Comparison of ENCODE assay signal across 12 cellular contexts in the genomic region with DNA sequence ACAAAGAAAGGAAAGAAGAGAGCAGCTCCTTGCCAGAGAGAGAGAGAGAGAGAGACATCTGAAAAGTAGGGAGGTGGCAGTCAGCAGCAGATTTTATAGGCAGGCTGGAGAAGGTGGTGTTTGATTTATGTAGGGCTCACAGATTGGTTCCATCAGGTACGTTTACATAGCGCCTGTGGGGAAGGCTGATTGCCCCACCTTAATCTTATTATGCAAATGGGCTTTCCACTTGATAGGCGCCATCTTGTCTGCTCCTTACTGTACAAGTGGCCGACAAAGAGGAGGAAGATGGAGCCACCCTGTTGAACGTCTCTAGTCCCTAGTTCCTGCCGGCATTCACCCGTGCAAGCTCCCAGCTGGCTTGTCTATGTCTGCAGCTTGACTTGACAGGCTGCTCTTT. TPM values are rescaled to one million over a fixed set of nuclear protein-coding genes. Genes with fewer than 3 reads are reported as not detected.
DNase-seq lines count a peak whose midpoint lies in the region; FAIRE-seq and TF ChIP-seq lines count a peak whose summit lies in the region.
"Had no signal": no experiment of that assay in that cellular context is flagged by ENCODE, and none has a peak within 500 bp of the region (broad histone marks: within the 10 kb centered on the region; RNA-seq: fewer than 3 reads in every experiment).

No MANE protein-coding gene starts in this region.

- H3K4me3 ChIP-seq in Caco-2 (ENCODE audit: low read depth, low read length): no peak overlapping the region
- H3K4me3 ChIP-seq in iPS-18a (ENCODE audit: low read length): no peak overlapping the region
- no peak overlapping the region for H3K4me3 ChIP-seq in ovary

- BruUV-seq in Caco-2 (replicated peaks; lab: Mats Ljungman, UMichigan): no TSS peak

- peak overlapping the region; percentile 7 for H3K9ac ChIP-seq in iPS-18a (ENCODE audit: low read length)
- H3K9ac ChIP-seq: SK-N-SH had no signal

- H3K4me1 Mint-ChIP-seq in Caco-2 (ENCODE audit: low read depth, unreplicated experiment): peaks cover 14% of the 10 kb centered on the region
- H3K4me1 Mint-ChIP-seq: activated CD8-positive, alpha-beta memory T cell treated with anti-CD3 and anti-CD28 coated beads, Interleukin-2, amount 10 ng/mL, durations not matched to agents 7 days and 5 days; immature natural killer cell had no signal

- no peak for FAIRE-seq in GM12892 (lab: Jason Lieb, UNC)

- no peak for TF ChIP-seq POLR2A in ovary (IDR thresholded peaks at IDR 0.05)
- TF ChIP-seq POLR2A in GM12892 (IDR thresholded peaks at IDR 0.05; ENCODE audit: low read depth, low read length): no peak

- no peak overlapping the region for H3K4me3 Mint-ChIP-seq in Caco-2 (ENCODE audit: unreplicated experiment)
- H3K4me3 Mint-ChIP-seq: activated CD8-positive, alpha-beta memory T cell treated with anti-CD3 and anti-CD28 coated beads, Interleukin-2, amount 10 ng/mL, durations not matched to agents 7 days and 5 days; immature natural killer cell had no signal

- no peaks in the 10 kb centered on the region for H3K27me3 Mint-ChIP-seq in Caco-2 (ENCODE audit: insufficient read depth, unreplicated experiment)
- H3K27me3 Mint-ChIP-seq: activated CD8-positive, alpha-beta memory T cell treated with anti-CD3 and anti-CD28 coated beads, Interleukin-2, amount 10 ng/mL, durations not matched to agents 7 days and 5 days had no signal

- CTCF ChIA-PET in Caco-2 (lab: Charles Lee): no interaction called here

- H3K36me3 ChIP-seq in Caco-2 (ENCODE audit: control insufficient read depth, insufficient read depth, low read length): no peaks in the 10 kb centered on the region
- no peaks in the 10 kb centered on the region for H3K36me3 ChIP-seq in iPS-18a (ENCODE audit: control insufficient read depth, low read depth, low read length)
- H3K36me3 ChIP-seq in ovary: no peaks in the 10 kb centered on the region

- no peaks in the 10 kb centered on the region for H3K9me3 ChIP-seq in Caco-2
- H3K9me3 ChIP-seq in iPS-18a (ENCODE audit: control insufficient read depth, low read depth, low read length): peaks cover 10% of the 10 kb centered on the region
- no peaks in the 10 kb centered on the region for H3K9me3 ChIP-seq in ovary
- H3K9me3 ChIP-seq: SK-N-SH had no signal

- TF ChIP-seq CTCF in Caco-2 (IDR thresholded peaks at IDR 0.05; ENCODE audit: insufficient read depth in 1 of 2, low read depth in 1 of 2, low read length in 1 of 2, severe bottlenecking in 1 of 2, unreplicated experiment in 1 of 2) (no peak), ovary (IDR thresholded peaks at IDR 0.05) (no peak)

- no peaks in the 10 kb centered on the region for H3K27me3 ChIP-seq in Caco-2 (replicated peaks; ENCODE audit: control insufficient read depth, insufficient read depth, low read length)
- no peaks in the 10 kb centered on the region for H3K27me3 ChIP-seq in iPS-18a (ENCODE audit: control insufficient read depth, insufficient read depth, low read length)
- no peaks in the 10 kb centered on the region for H3K27me3 ChIP-seq in ovary

- intact Hi-C loops in Caco-2 (cut with micrococcal nuclease; ENCODE audit: unreplicated experiment) (loop anchor here (5.0 kb wide), 1 partner anchor 42 kb away; no protein-coding TSS in a partner anchor), ovary (cut with DNase I) (no loop called here)

- H3K27ac ChIP-seq in iPS-18a (ENCODE audit: low read length) (peak overlapping the region; percentile 32), ovary (no peak overlapping the region)

- POLR2A ChIA-PET in Caco-2 (lab: Charles Lee): no interaction called here

- DNase-seq in Caco-2 (no peak), NCI-H1436 (lab: John Stamatoyannopoulos, UW) (peak; percentile 69), NCI-H82 (lab: John Stamatoyannopoulos, UW) (peak; percentile 90), T-helper 1 cell (no peak), AML-193 (lab: John Stamatoyannopoulos, UW) (no peak), ovary (no peak), GM12892 (ENCODE audit: insufficient read length) (no peak)
- DNase-seq: activated CD8-positive, alpha-beta memory T cell treated with anti-CD3 and anti-CD28 coated beads, Interleukin-2, amount 10 ng/mL, durations not matched to agents 7 days and 5 days; activated naive CD4-positive, alpha-beta T cell treated with Interleukin-2 at 50 U/mL for 16 hours; immature natural killer cell; SK-N-SH had no signal

- TF ChIP-seq EP300 in ovary (IDR thresholded peaks at IDR 0.05): no peak

- WGBS in ovary, 3 donors: 31 to 57% (median 44%) methylated on average over 7 of the region's 7 CpGs

- peaks cover 24% of the 10 kb centered on the region for H3K4me1 ChIP-seq in Caco-2
- peaks cover 26% of the 10 kb centered on the region for H3K4me1 ChIP-seq in iPS-18a (ENCODE audit: control insufficient read depth, low read depth, low read length)
- no peaks in the 10 kb centered on the region for H3K4me1 ChIP-seq in ovary (ENCODE audit: insufficient read depth)

- peaks cover 24% of the 10 kb centered on the region for H3K9me3 Mint-ChIP-seq in Caco-2 (ENCODE audit: unreplicated experiment)

- peak overlapping the region; percentile 13 for H3K27ac Mint-ChIP-seq in Caco-2 (ENCODE audit: unreplicated experiment)
- H3K27ac Mint-ChIP-seq: activated CD8-positive, alpha-beta memory T cell treated with anti-CD3 and anti-CD28 coated beads, Interleukin-2, amount 10 ng/mL, durations not matched to agents 7 days and 5 days; immature natural killer cell had no signal

- H3K36me3 Mint-ChIP-seq in Caco-2 (ENCODE audit: insufficient read depth, unreplicated experiment): peaks cover 8% of the 10 kb centered on the region
- H3K36me3 Mint-ChIP-seq: activated CD8-positive, alpha-beta memory T cell treated with anti-CD3 and anti-CD28 coated beads, Interleukin-2, amount 10 ng/mL, durations not matched to agents 7 days and 5 days; immature natural killer cell had no signal

RNA-seq across cellular contexts. Expression of a gene that starts 49.1 kb away (rescaled TPM):
- total RNA-seq in Caco-2 (2022) (54.2 and 64.1 TPM in 2 replicates), ovary (10 to 100 TPM; 12.2 to 25.9 (median 20.4) TPM)
- polyA plus RNA-seq in ovary: 10 to 100 TPM; 19.0 to 23.1 TPM
- 16.3 TPM for polyA plus RNA-seq in GM12892 (2012; ENCODE audit: missing spikeins)

RNA-seq across cellular contexts. Expression of a gene that starts 49.1 kb away (rescaled TPM):
- total RNA-seq in Caco-2 (2022) (63.7 and 68.8 TPM in 2 replicates), ovary (10 to 100 TPM; 23.4 to 39.0 (median 25.9) TPM)
- 10 to 100 TPM; 26.0 to 28.8 TPM for polyA plus RNA-seq in ovary
- 21.2 TPM for polyA plus RNA-seq in GM12892 (2012; ENCODE audit: missing spikeins)

Comparison
In these comparisons a context has a peak if more than half of its experiments do, and no peak if none do; other contexts are left out.
1. DNase-seq: peak in NCI-H1436 (single experiment) and NCI-H82 (single experiment); none in Caco-2 (0 of 2), T-helper 1 cell (0 of 5), AML-193 (0 of 2), ovary (0 of 5) and GM12892 (single experiment).